ENCODE assay signal across 8 cellular contexts in genomic region chr19:18388328-18389094, GRCh38. TPM values are rescaled to one million over a fixed set of nuclear protein-coding genes. Genes with fewer than 3 reads are reported as not detected.
DNase-seq lines count a peak whose midpoint lies in the region; ATAC-seq and TF ChIP-seq lines count a peak whose summit lies in the region.

No MANE protein-coding gene starts in this region.

- H3K27ac ChIP-seq in VCaP: peak overlapping the region; percentile 51
- peak overlapping the region; percentile 38 to 50 for H3K27ac ChIP-seq in breast epithelium

- TF ChIP-seq POLR2A in breast epithelium (IDR thresholded peaks at IDR 0.05): no peak

- ATAC-seq in HG02623 (IDR thresholded peaks at IDR 0.05; ENCODE audit: unreplicated experiment) (peak; percentile 60), HG03469 (IDR thresholded peaks at IDR 0.05; ENCODE audit: unreplicated experiment) (no peak)

- intact Hi-C loops in breast epithelium (cut with DNase I; ENCODE audit: low total_unique reads): loop anchor here (1.0 to 10.0 kb wide), 2 partner anchors 24 to 1854 kb away; no protein-coding TSS in a partner anchor

- H3K36me3 ChIP-seq in breast epithelium (no peaks in the 10 kb centered on the region), kidney epithelial cell (ENCODE audit: control insufficient read depth, insufficient read depth, low read length) (peaks cover 4% of the 10 kb centered on the region)

- peak; percentile 90 for DNase-seq in NCI-H2029 (lab: John Stamatoyannopoulos, UW)
- DNase-seq in breast epithelium (ENCODE audit: low spot score in 2 of 2): peak; percentile 55 to 85
- no peak for DNase-seq in kidney epithelial cell (ENCODE audit: low read depth)
- DNase-seq in stimulated activated CD4-positive, alpha-beta T cell treated with anti-CD3 and anti-CD28 coated beads, Interleukin-15, amount 100 ng/mL, for 48 hours (ENCODE audit: low read depth in 2 of 2): peak; percentile 51 to 73

- peak overlapping the region; percentile 43 to 65 (median 46) for H3K4me3 ChIP-seq in breast epithelium
- H3K4me3 ChIP-seq in kidney epithelial cell (ENCODE audit: low read depth, low read length): peak overlapping the region; percentile 77

- no peaks in the 10 kb centered on the region for H3K9me3 ChIP-seq in breast epithelium

- no peaks in the 10 kb centered on the region for H3K4me1 ChIP-seq in breast epithelium

- TF ChIP-seq CTCF in GM12872 (IDR thresholded peaks at IDR 0.05; ENCODE audit: insufficient read depth, low read depth, low read length) (peak; percentile 99), VCaP (conservative IDR thresholded peaks at IDR 0.05) (peak; percentile 96), breast epithelium (IDR thresholded peaks at IDR 0.05) (peak; percentile 99), kidney epithelial cell (IDR thresholded peaks at IDR 0.05; ENCODE audit: insufficient read depth, low read length, poor library complexity, severe bottlenecking) (peak; percentile 64)

- H3K27me3 ChIP-seq in breast epithelium (no peaks in the 10 kb centered on the region), kidney epithelial cell (ENCODE audit: control insufficient read depth, insufficient read depth, low read length) (no peaks in the 10 kb centered on the region)

RNA-seq across cellular contexts. Expression of gene GDF15, which starts 2.6 kb away (rescaled TPM):
- total RNA-seq in breast epithelium (10 to 100 TPM in 1 of 3 donors, 1 to 10 TPM in 2; 2.7 to 60.3 (median 9.2) TPM), kidney epithelial cell (637 and 822 TPM in 2 replicates)

RNA-seq across cellular contexts. Expression of gene LRRC25, which starts 8.9 kb away (rescaled TPM):
- total RNA-seq in breast epithelium (10 to 100 TPM in 1 of 3 donors, 1 to 10 TPM in 2; 3.9 to 27.2 (median 7.2) TPM), kidney epithelial cell (0.08 and 0.14 TPM in 2 replicates)

RNA-seq across cellular contexts. Expression of gene SSBP4, which starts 30.7 kb away (rescaled TPM):
- total RNA-seq in breast epithelium (10 to 100 TPM; 29.4 to 71.8 (median 46.7) TPM), kidney epithelial cell (92.6 and 96.2 TPM in 2 replicates)

RNA-seq across cellular contexts. Expression of gene PGPEP1, which starts 48.1 kb away (rescaled TPM):
- 10 to 100 TPM; 22.5 to 29.2 (median 25.9) TPM for total RNA-seq in breast epithelium
- 28.8 and 34.4 TPM in 2 replicates for total RNA-seq in kidney epithelial cell

RNA-seq across cellular contexts. Expression of gene ISYNA1, which starts 49.4 kb away (rescaled TPM):
- total RNA-seq in breast epithelium (10 to 100 TPM in 2 of 3 donors, 1 to 10 TPM in 1; 7.4 to 42.9 (median 40.2) TPM), kidney epithelial cell (53.9 and 59.5 TPM in 2 replicates)

Comparison
In these comparisons a context has a peak if more than half of its experiments do, and no peak if none do; other contexts are left out.
1. RNA of gene GDF15, which starts 2.6 kb away (total RNA-seq): 637 to 822 TPM in kidney epithelial cell; 2.7 to 60.3 TPM in breast epithelium; every median in the first group is over 10 times any median in the second.
2. Peak in every context shown above with its lines, with median percentiles within 50 percentile points of each other: CTCF ChIP-seq.